8 cellular contexts compared by ENCODE assay signal in the genomic region with DNA sequence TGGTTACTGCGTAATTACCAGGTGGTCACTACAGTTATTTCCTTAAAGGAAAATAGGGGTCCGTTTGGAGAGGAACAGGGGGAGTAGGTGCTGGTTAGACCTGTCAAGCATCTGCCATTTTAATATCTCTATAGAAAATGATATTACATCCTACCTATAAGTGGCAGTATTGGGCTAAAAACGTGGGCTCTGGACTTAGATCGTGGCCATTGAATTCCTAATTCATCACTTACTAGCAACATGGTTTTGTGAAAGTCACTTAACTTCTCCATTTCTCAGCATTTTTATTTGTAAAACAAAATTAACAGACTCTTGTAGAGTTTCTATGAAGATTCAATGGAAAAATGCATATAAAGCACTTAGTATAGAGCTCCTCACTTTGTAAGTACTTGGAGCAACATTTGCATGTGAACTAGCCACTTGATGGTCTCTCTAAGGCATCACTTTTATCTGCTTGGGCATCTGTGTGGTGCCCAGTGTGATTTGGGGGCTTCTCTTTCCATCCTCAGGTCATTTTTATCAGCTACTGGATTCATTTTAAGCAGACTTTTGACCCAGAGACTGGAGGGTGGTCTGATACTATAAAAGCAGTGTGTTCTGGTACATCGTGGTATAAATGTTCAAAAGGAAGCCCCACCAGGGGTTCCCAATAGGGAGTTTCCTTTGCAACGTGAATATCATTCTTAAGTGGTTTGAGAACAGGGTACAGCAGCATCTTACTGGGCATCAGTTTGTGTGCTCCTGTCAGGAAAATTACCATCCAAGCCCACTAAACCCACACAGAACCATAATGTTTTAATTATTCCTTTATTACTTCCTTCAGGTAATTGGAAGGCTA. TPM values are rescaled to one million over a fixed set of nuclear protein-coding genes. Genes with fewer than 3 reads are reported as not detected.
DNase-seq lines count a peak whose midpoint lies in the region; ATAC-seq lines count a peak whose summit lies in the region.

No MANE protein-coding gene starts in this region.

- H3K27ac Mint-ChIP-seq in stimulated activated memory B cell treated with anti-CD40 and anti-IgM and Interleukin-4, amounts not matched to agents 10 μg/mL and 1 μg/mL and 100 μg/mL, for 72 hours, result no peak overlapping the region

- DNase-seq in NCI-H524 (lab: John Stamatoyannopoulos, UW) (peak; percentile 4 to 36), NCI-H524 treated with DMSO at 0.1 percent for 48 hours (lab: John Stamatoyannopoulos, UW) (no peak), NCI-H2081 treated with DMSO at 0.1 percent for 48 hours (lab: John Stamatoyannopoulos, UW) (peak; percentile 36), amniotic stem cell (lab: John Stamatoyannopoulos, UW) (peak; percentile 70), left lobe of liver (ENCODE audit: low spot score) (no peak)
- no peak for DNase-seq in stimulated activated naive CD4-positive, alpha-beta T cell treated with Interleukin-2 at 50 U/mL for 16 hours (lab: John Stamatoyannopoulos, UW)

- peaks cover 8% of the 10 kb centered on the region for H3K27me3 Mint-ChIP-seq in stimulated activated memory B cell treated with anti-CD40 and anti-IgM and Interleukin-4, amounts not matched to agents 10 μg/mL and 1 μg/mL and 100 μg/mL, for 72 hours

- H3K36me3 Mint-ChIP-seq in stimulated activated memory B cell treated with anti-CD40 and anti-IgM and Interleukin-4, amounts not matched to agents 10 μg/mL and 1 μg/mL and 100 μg/mL, for 72 hours, result no peaks in the 10 kb centered on the region

- peak; percentile 57 for ATAC-seq in HG02852 (IDR thresholded peaks at IDR 0.05; ENCODE audit: unreplicated experiment)
- peak; percentile 85 for ATAC-seq in left lobe of liver
- no peak for ATAC-seq in stimulated activated memory B cell treated with anti-CD40 and anti-IgM and Interleukin-4, amounts not matched to agents 10 μg/mL and 1 μg/mL and 100 μg/mL, for 72 hours

- H3K4me1 Mint-ChIP-seq in stimulated activated memory B cell treated with anti-CD40 and anti-IgM and Interleukin-4, amounts not matched to agents 10 μg/mL and 1 μg/mL and 100 μg/mL, for 72 hours, result no peaks in the 10 kb centered on the region

- no peak overlapping the region for H3K4me3 Mint-ChIP-seq in stimulated activated memory B cell treated with anti-CD40 and anti-IgM and Interleukin-4, amounts not matched to agents 10 μg/mL and 1 μg/mL and 100 μg/mL, for 72 hours

- H3K9me3 Mint-ChIP-seq in stimulated activated memory B cell treated with anti-CD40 and anti-IgM and Interleukin-4, amounts not matched to agents 10 μg/mL and 1 μg/mL and 100 μg/mL, for 72 hours, result no peaks in the 10 kb centered on the region

RNA-seq across cellular contexts. Expression of gene RASSF6, which starts 42.7 kb away (rescaled TPM):
- 0.23 TPM for total RNA-seq in left lobe of liver

Comparison
In these comparisons a context has a peak if more than half of its experiments do, and no peak if none do; other contexts are left out.
1. DNase-seq: peak in NCI-H524 (2 of 2), NCI-H2081 treated with DMSO at 0.1 percent for 48 hours (single experiment) and amniotic stem cell (single experiment); none in NCI-H524 treated with DMSO at 0.1 percent for 48 hours (single experiment), left lobe of liver (single experiment) and stimulated activated naive CD4-positive, alpha-beta T cell treated with Interleukin-2 at 50 U/mL for 16 hours (single experiment).